Comparison of ENCODE assay signal across 17 cellular contexts in genomic region chr2:20645761-20646160, GRCh38. TPM values are rescaled to one million over a fixed set of nuclear protein-coding genes. Genes with fewer than 3 reads are reported as not detected.
A peak's percentile ranks its signal among the peaks of the same experiment; 100 is the strongest.
DNase-seq lines count a peak whose midpoint lies in the region; ATAC-seq and TF ChIP-seq lines count a peak whose summit lies in the region.
"Had no signal": no experiment of that assay in that cellular context is flagged by ENCODE, and none has a peak within 500 bp of the region (broad histone marks: within the 10 kb centered on the region; RNA-seq: fewer than 3 reads in every experiment).

No MANE protein-coding gene starts in this region.

- peak overlapping the region; percentile 26 for H2BK12ac ChIP-seq in neuronal stem cell (ENCODE audit: low read length)

- DNase-seq in Right ventricle myocardium superior = peak; percentile 20
- no peak for DNase-seq in right atrium auricular region (ENCODE audit: low spot score)
- DNase-seq in chondrocyte (ENCODE audit: low spot score) = peak; percentile 77
- no peak for DNase-seq in neuronal stem cell (ENCODE audit: low spot score)
- no peak for DNase-seq in thoracic aorta (ENCODE audit: low spot score)
- DNase-seq in NCI-H82 (lab: John Stamatoyannopoulos, UW) = no peak
- no peak for DNase-seq in activated T-cell treated with anti-CD3 and anti-CD28 coated beads for 4 hours
- DNase-seq in glutamatergic neuron = no peak
- DNase-seq: 8988T, COR-L47, DMS 273 treated with DMSO at 0.1 percent for 48 hours, DMS53 had no signal

- H3K9me3 Mint-ChIP-seq in chondrocyte (ENCODE audit: low read depth) = no peaks in the 10 kb centered on the region
- peaks cover 8% of the 10 kb centered on the region for H3K9me3 Mint-ChIP-seq in glutamatergic neuron (ENCODE audit: unreplicated experiment)
- H3K9me3 Mint-ChIP-seq: CD8-positive, alpha-beta memory T cell had no signal

- no peak overlapping the region for H3K18ac ChIP-seq in neuronal stem cell (ENCODE audit: low read length)

- no peak overlapping the region for H3K14ac ChIP-seq in neuronal stem cell (ENCODE audit: low read length)

- peaks cover 21% of the 10 kb centered on the region for H3K36me3 Mint-ChIP-seq in chondrocyte (ENCODE audit: low read depth)
- H3K36me3 Mint-ChIP-seq in glutamatergic neuron (ENCODE audit: unreplicated experiment) = no peaks in the 10 kb centered on the region

- H4K8ac ChIP-seq in neuronal stem cell (ENCODE audit: low read depth, low read length) = no peak overlapping the region

- H3K27me3 Mint-ChIP-seq in chondrocyte (ENCODE audit: low read depth) = no peaks in the 10 kb centered on the region
- peaks cover 13% of the 10 kb centered on the region for H3K27me3 Mint-ChIP-seq in glutamatergic neuron (ENCODE audit: unreplicated experiment)
- H3K27me3 Mint-ChIP-seq: CD8-positive, alpha-beta memory T cell had no signal

- H3K9me3 ChIP-seq in right atrium auricular region = no peaks in the 10 kb centered on the region
- no peaks in the 10 kb centered on the region for H3K9me3 ChIP-seq in neuronal stem cell (replicated peaks in 1 of 2; ENCODE audit: control insufficient read depth in 2 of 2, insufficient read depth in 1 of 2, low read depth in 1 of 2, low read length in 2 of 2)
- H3K9me3 ChIP-seq in thoracic aorta = no peaks in the 10 kb centered on the region
- H3K9me3 ChIP-seq: BLaER1 treated with 17β-estradiol and CSF1 and Interleukin-3, amounts not matched to agents 10 nM and 100 nM; HAP-1 had no signal

- H2BK5ac ChIP-seq in neuronal stem cell (ENCODE audit: low read length) = no peak overlapping the region

- H3K4ac ChIP-seq in neuronal stem cell (ENCODE audit: low read length) = no peak overlapping the region

- H2BK15ac ChIP-seq in neuronal stem cell (ENCODE audit: low read length) = no peak overlapping the region

- ATAC-seq in Right ventricle myocardium superior (ENCODE audit: poor library complexity) (no peak), thoracic aorta (ENCODE audit: insufficient number of reproducible peaks, low FRiP score, low read depth) (no peak)

- H3K36me3 ChIP-seq in right atrium auricular region (peaks cover 44% of the 10 kb centered on the region), neuronal stem cell (replicated peaks in 1 of 2; ENCODE audit: control insufficient read depth in 2 of 2, insufficient read depth in 2 of 2, low read length in 2 of 2) (peaks cover 2 to 18% of the 10 kb centered on the region in 2 donors), thoracic aorta (peaks cover 23% of the 10 kb centered on the region)

- intact Hi-C loops in Right ventricle myocardium superior (cut with DNase I) = no loop called here

- no peak for TF ChIP-seq CTCF in right atrium auricular region (IDR thresholded peaks at IDR 0.05)
- TF ChIP-seq CTCF in chondrocyte (IDR thresholded peaks at IDR 0.05) = no peak
- no peak for TF ChIP-seq CTCF in thoracic aorta (IDR thresholded peaks at IDR 0.05)
- TF ChIP-seq CTCF in glutamatergic neuron (IDR thresholded peaks at IDR 0.05; ENCODE audit: partially characterized antibody, unreplicated experiment) = no peak

- H3K23ac ChIP-seq in neuronal stem cell (ENCODE audit: low read depth, low read length, poor library complexity) = peak overlapping the region; percentile 49

- no CpG with 5 or more reads among the region's 10 CpGs for WGBS in neuronal stem cell (ENCODE audit: extremely low coverage in 2 of 2, insufficient read length in 2 of 2, insufficient replicate concordance in 1 of 2), 2 donors

- H3K4me1 ChIP-seq in right atrium auricular region = peaks cover 0 to 57% of the 10 kb centered on the region in 2 donors
- peaks cover 4 to 20% of the 10 kb centered on the region in 2 donors for H3K4me1 ChIP-seq in neuronal stem cell (ENCODE audit: control insufficient read depth in 2 of 2, insufficient read depth in 1 of 2, low read depth in 1 of 2, low read length in 2 of 2)
- H3K4me1 ChIP-seq in thoracic aorta (ENCODE audit: control insufficient read depth in 1 of 2, low read depth in 2 of 2) = peaks cover 30 to 59% of the 10 kb centered on the region in 2 donors

- no peak overlapping the region for H2AFZ ChIP-seq in neuronal stem cell (ENCODE audit: low read length)

- no peak overlapping the region for H4K91ac ChIP-seq in neuronal stem cell (ENCODE audit: low read depth, low read length, poor library complexity)

- H3K27ac Mint-ChIP-seq in chondrocyte (ENCODE audit: unreplicated experiment) (no peak overlapping the region), glutamatergic neuron (ENCODE audit: unreplicated experiment) (no peak overlapping the region)

- H3K9ac ChIP-seq in neuronal stem cell (ENCODE audit: low read depth, low read length, poor library complexity) = no peak overlapping the region

- peaks cover 49% of the 10 kb centered on the region for H3K4me1 Mint-ChIP-seq in chondrocyte (ENCODE audit: low read depth)
- H3K4me1 Mint-ChIP-seq in glutamatergic neuron (ENCODE audit: low read depth, unreplicated experiment) = peaks cover 44% of the 10 kb centered on the region

- H3K4me3 Mint-ChIP-seq in chondrocyte (ENCODE audit: unreplicated experiment) (no peak overlapping the region), glutamatergic neuron (ENCODE audit: unreplicated experiment) (no peak overlapping the region)
- H3K4me3 Mint-ChIP-seq: CD8-positive, alpha-beta memory T cell had no signal

- no peaks in the 10 kb centered on the region for H3K27me3 ChIP-seq in right atrium auricular region
- no peaks in the 10 kb centered on the region for H3K27me3 ChIP-seq in neuronal stem cell (ENCODE audit: control insufficient read depth in 3 of 3, insufficient read depth in 3 of 3, low read depth in 1 of 3, low read length in 3 of 3)
- no peaks in the 10 kb centered on the region for H3K27me3 ChIP-seq in thoracic aorta (replicated peaks; ENCODE audit: insufficient read depth)
- H3K27me3 ChIP-seq: BLaER1 treated with 17β-estradiol and CSF1 and Interleukin-3, amounts not matched to agents 10 nM and 100 nM had no signal

- H3K4me2 ChIP-seq in neuronal stem cell (ENCODE audit: insufficient read depth, low read length, poor library complexity, severe bottlenecking) = no peak overlapping the region

- no peak overlapping the region for H2BK120ac ChIP-seq in neuronal stem cell (ENCODE audit: low read depth, low read length)

- no peaks in the 10 kb centered on the region for H3K79me1 ChIP-seq in neuronal stem cell (ENCODE audit: low read depth, low read length)

- H3K27ac ChIP-seq in right atrium auricular region = no peak overlapping the region
- no peak overlapping the region for H3K27ac ChIP-seq in neuronal stem cell (replicated peaks; ENCODE audit: low read length)
- peak overlapping the region; percentile 15 to 16 for H3K27ac ChIP-seq in thoracic aorta
- H3K27ac ChIP-seq: BLaER1 treated with 17β-estradiol and CSF1 and Interleukin-3, amounts not matched to agents 10 nM and 100 nM had no signal

- H3K4me3 ChIP-seq in right atrium auricular region (no peak overlapping the region), neuronal stem cell (ENCODE audit: low read length in 2 of 2) (no peak overlapping the region), thoracic aorta (no peak overlapping the region)
- H3K4me3 ChIP-seq: BLaER1 treated with 17β-estradiol and CSF1 and Interleukin-3, amounts not matched to agents 10 nM and 100 nM; HAP-1 had no signal

- no peak overlapping the region for H2AK5ac ChIP-seq in neuronal stem cell (ENCODE audit: low read depth, low read length)

RNA-seq across cellular contexts. Expression of gene HS1BP3, which starts 5.1 kb away (rescaled TPM):
- total RNA-seq in Right ventricle myocardium superior (19.7 TPM), right atrium auricular region (10 to 100 TPM; 19.5 to 26.0 TPM), chondrocyte (24.6 to 33.8 TPM (median 33.2 TPM) in 3 replicates), thoracic aorta (10 to 100 TPM; 40.7 to 65.8 TPM), glutamatergic neuron (ENCODE audit: unreplicated experiment) (23.8 TPM)
- 13.1 TPM for polyA plus RNA-seq in neuronal stem cell (2013, experiment 1 of 2)
- 12.9 TPM for polyA plus RNA-seq in neuronal stem cell (2013, experiment 2 of 2)

RNA-seq across cellular contexts. Expression of gene GDF7, which starts 21.2 kb away (rescaled TPM):
- total RNA-seq in Right ventricle myocardium superior (0.38 TPM), right atrium auricular region (1 to 10 TPM; 1.1 to 1.7 TPM), chondrocyte (10.9 to 12.8 TPM (median 12.6 TPM) in 3 replicates), thoracic aorta (10 to 100 TPM; 39.7 to 40.7 TPM), glutamatergic neuron (ENCODE audit: unreplicated experiment) (not detected)
- polyA plus RNA-seq in neuronal stem cell (2013, experiment 1 of 2) = 0.04 TPM
- polyA plus RNA-seq in neuronal stem cell (2013, experiment 2 of 2) = 0.06 TPM
- total RNA-seq: A673; CD8-positive, alpha-beta memory T cell; HT-29 had no signal

Comparison
In these comparisons a context has a peak if more than half of its experiments do, and no peak if none do; other contexts are left out.
1. DNase-seq: peak in Right ventricle myocardium superior (single experiment) and chondrocyte (single experiment); none in right atrium auricular region (single experiment), neuronal stem cell (single experiment), thoracic aorta (single experiment), NCI-H82 (single experiment), activated T-cell treated with anti-CD3 and anti-CD28 coated beads for 4 hours (single experiment) and glutamatergic neuron (single experiment).
2. H3K27ac ChIP-seq: peak in thoracic aorta (2 of 2); none in right atrium auricular region (0 of 2) and neuronal stem cell (single experiment).